In genomic region chr1:226643167-226643566, GRCh38 we compare ENCODE assay signal across 9 cellular contexts.
DNase-seq lines count a peak whose midpoint lies in the region; ATAC-seq and TF ChIP-seq lines count a peak whose summit lies in the region.
"Had no signal": no experiment of that assay in that cellular context is flagged by ENCODE, and none has a peak within 500 bp of the region (broad histone marks: within the 10 kb centered on the region; RNA-seq: fewer than 3 reads in every experiment).

No MANE protein-coding gene starts in this region.

- no peak for TF ChIP-seq POLR2A in lower leg skin (IDR thresholded peaks at IDR 0.05)

- H3K27ac Mint-ChIP-seq in activated naive CD4-positive, alpha-beta T cell treated with anti-CD3 and anti-CD28 coated beads, Interleukin-2, amount 50 U/mL, for 72 hours = peak overlapping the region; percentile 75 to 96

- 49 to 69% methylated on average over 9 of the region's 9 CpGs for WGBS in lung, 2 donors
- WGBS in lower leg skin, 2 donors = 75 to 82% methylated on average over 9 of the region's 9 CpGs

- H3K4me3 ChIP-seq in RWPE2 (ENCODE audit: severe bottlenecking) = no peak overlapping the region
- no peak overlapping the region for H3K4me3 ChIP-seq in lung
- H3K4me3 ChIP-seq in lower leg skin (ENCODE audit: low read depth, poor library complexity, severe bottlenecking) = no peak overlapping the region

- H3K9me3 ChIP-seq in RWPE2 (ENCODE audit: severe bottlenecking) (no peaks in the 10 kb centered on the region), lung (ENCODE audit: control insufficient read depth in 2 of 2, insufficient read depth in 1 of 2, low read length in 1 of 2) (peaks cover 0 to 2% of the 10 kb centered on the region in 2 donors)

- TF ChIP-seq CTCF in RWPE2 (IDR thresholded peaks at IDR 0.05; ENCODE audit: poor library complexity, severe bottlenecking) (no peak), lung (IDR thresholded peaks at IDR 0.05; ENCODE audit: control extremely low read depth, extremely low read depth) (no peak), lower leg skin (IDR thresholded peaks at IDR 0.05) (no peak)

- H3K27me3 ChIP-seq in RWPE2 (ENCODE audit: insufficient read depth, poor library complexity, severe bottlenecking) (no peaks in the 10 kb centered on the region), lung (ENCODE audit: control insufficient read depth, insufficient read depth) (no peaks in the 10 kb centered on the region)

- ATAC-seq in GM18870 (IDR thresholded peaks at IDR 0.05; ENCODE audit: unreplicated experiment) (peak; percentile 77), HG03025 (IDR thresholded peaks at IDR 0.05; ENCODE audit: low FRiP score, unreplicated experiment) (peak; percentile 41), RWPE2 (ENCODE audit: low read depth) (peak; percentile 96), lung (ENCODE audit: insufficient read depth, low FRiP score) (peak; percentile 61)
- ATAC-seq in activated naive CD4-positive, alpha-beta T cell treated with anti-CD3 and anti-CD28 coated beads, Interleukin-2, amount 50 U/mL, for 72 hours = peak; percentile 93 to 98
- ATAC-seq in stimulated activated naive CD8-positive, alpha-beta T cell treated with anti-CD3 and anti-CD28 coated beads, Interleukin-15, Interleukin-2, amounts not matched to agents 100 U/mL and 50 U/mL, for 24 hours = peak; percentile 96

- H3K9me3 Mint-ChIP-seq in activated naive CD4-positive, alpha-beta T cell treated with anti-CD3 and anti-CD28 coated beads, Interleukin-2, amount 50 U/mL, for 72 hours = no peaks in the 10 kb centered on the region

- H3K27ac ChIP-seq in RWPE2 (ENCODE audit: poor library complexity, severe bottlenecking) (no peak overlapping the region), lung (ENCODE audit: low read depth in 1 of 2, low read length in 1 of 2) (no peak overlapping the region)
- H3K27ac ChIP-seq: VCaP had no signal

- intact Hi-C loops in lower leg skin (cut with DNase I; ENCODE audit: low total_unique reads) = no loop called here

- peaks cover 3 to 6% of the 10 kb centered on the region in 2 donors for H3K36me3 Mint-ChIP-seq in activated naive CD4-positive, alpha-beta T cell treated with anti-CD3 and anti-CD28 coated beads, Interleukin-2, amount 50 U/mL, for 72 hours

- H3K36me3 ChIP-seq in RWPE2 (ENCODE audit: low read depth) (no peaks in the 10 kb centered on the region), lung (ENCODE audit: control insufficient read depth in 2 of 2, insufficient read depth in 2 of 2, low read length in 2 of 2) (peaks cover 0 to 74% of the 10 kb centered on the region in 2 donors)

- no peak for DNase-seq in RWPE2 (ENCODE audit: low spot score)
- peak; percentile 65 to 79 for DNase-seq in activated naive CD4-positive, alpha-beta T cell treated with anti-CD3 and anti-CD28 coated beads, Interleukin-2, amount 50 U/mL, for 72 hours (ENCODE audit: low spot score in 2 of 2)
- DNase-seq in lung (ENCODE audit: low spot score) = no peak
- peak; percentile 72 for DNase-seq in stimulated activated naive CD8-positive, alpha-beta T cell treated with anti-CD3 and anti-CD28 coated beads, Interleukin-15, Interleukin-2, amounts not matched to agents 100 U/mL and 50 U/mL, for 24 hours
- DNase-seq in DMS79 (lab: John Stamatoyannopoulos, UW) = no peak
- DNase-seq in lower leg skin (ENCODE audit: low spot score in 2 of 2) = no peak

- H3K4me1 ChIP-seq in RWPE2 (ENCODE audit: insufficient read depth, poor library complexity, severe bottlenecking) (no peaks in the 10 kb centered on the region), lung (ENCODE audit: control insufficient read depth in 2 of 2, insufficient read depth in 2 of 2, low read length in 2 of 2) (peaks cover 0 to 10% of the 10 kb centered on the region in 2 donors)

Comparison
In these comparisons a context has a peak if more than half of its experiments do, and no peak if none do; other contexts are left out.
1. ATAC-seq: peak in every context shown above with its lines; median percentile 96 in RWPE2; 96 in stimulated activated naive CD8-positive, alpha-beta T cell treated with anti-CD3 and anti-CD28 coated beads, Interleukin-15, Interleukin-2, amounts not matched to agents 100 U/mL and 50 U/mL, for 24 hours; 96 in activated naive CD4-positive, alpha-beta T cell treated with anti-CD3 and anti-CD28 coated beads, Interleukin-2, amount 50 U/mL, for 72 hours; 77 in GM18870; 61 in lung; 41 in HG03025.
2. DNase-seq: peak in activated naive CD4-positive, alpha-beta T cell treated with anti-CD3 and anti-CD28 coated beads, Interleukin-2, amount 50 U/mL, for 72 hours (2 of 2) and stimulated activated naive CD8-positive, alpha-beta T cell treated with anti-CD3 and anti-CD28 coated beads, Interleukin-15, Interleukin-2, amounts not matched to agents 100 U/mL and 50 U/mL, for 24 hours (single experiment); none in RWPE2 (single experiment), lung (single experiment), DMS79 (single experiment) and lower leg skin (0 of 2).